12 cellular contexts compared by ENCODE assay signal in genomic region chr10:75611081-75611971, GRCh38.
DNase-seq lines count a peak whose midpoint lies in the region; ATAC-seq and TF ChIP-seq lines count a peak whose summit lies in the region.
"Had no signal": no experiment of that assay in that cellular context is flagged by ENCODE, and none has a peak within 500 bp of the region (broad histone marks: within the 10 kb centered on the region; RNA-seq: fewer than 3 reads in every experiment).

No MANE protein-coding gene starts in this region.

- H3K27me3 ChIP-seq in lower lobe of right lung (ENCODE audit: low read depth) (no peaks in the 10 kb centered on the region), A673 (replicated peaks; ENCODE audit: insufficient read depth, low read depth, low read length, poor library complexity) (peaks cover 39% of the 10 kb centered on the region)

- DNase-seq in NB4 (ENCODE audit: low read depth) (peak; percentile 72), lower lobe of right lung (no peak), A673 (ENCODE audit: low spot score) (no peak), islet precursor cell (no peak), cortex of kidney (lab: John Stamatoyannopoulos, UW) (no peak)
- no peak for DNase-seq in activated T-helper 1 cell treated with anti-CD3 and anti-CD28 coated beads, Interleukin-12 subunit alpha, Interleukin-12 subunit beta, Interleukin-2, Interleukin-4 antibody, amounts not matched to agents 30 ng/mL and 10 ng/mL and 1 ng/mL, durations not matched to agents 14 hours and 24 hours and 36 hours (ENCODE audit: low spot score)
- DNase-seq: activated effector memory CD4-positive, alpha-beta T cell treated with anti-CD3 and anti-CD28 coated beads, Interleukin-2, amount 50 U/mL, for 16 hours; Caco-2; NCI-H146 had no signal

- intact Hi-C loops in lower lobe of right lung (cut with DNase I): no loop called here
- intact Hi-C loops in A673 (cut with micrococcal nuclease; ENCODE audit: unreplicated experiment): no loop called here
- intact Hi-C loops in activated T-helper 1 cell treated with anti-CD3 and anti-CD28 coated beads, Interleukin-12 subunit alpha, Interleukin-12 subunit beta, Interleukin-2, Interleukin-4 antibody, amounts not matched to agents 30 ng/mL and 10 ng/mL and 1 ng/mL, durations not matched to agents 14 hours and 24 hours and 36 hours (cut with micrococcal nuclease): no loop called here

- no peaks in the 10 kb centered on the region for H3K36me3 Mint-ChIP-seq in activated T-helper 1 cell treated with anti-CD3 and anti-CD28 coated beads, Interleukin-12 subunit alpha, Interleukin-12 subunit beta, Interleukin-2, Interleukin-4 antibody, amounts not matched to agents 30 ng/mL and 10 ng/mL and 1 ng/mL, durations not matched to agents 14 hours and 24 hours and 36 hours (ENCODE audit: low read depth)

- CTCF ChIA-PET in A673 (lab: Charles Lee): no interaction called here

- no peaks in the 10 kb centered on the region for H3K4me1 Mint-ChIP-seq in activated T-helper 1 cell treated with anti-CD3 and anti-CD28 coated beads, Interleukin-12 subunit alpha, Interleukin-12 subunit beta, Interleukin-2, Interleukin-4 antibody, amounts not matched to agents 30 ng/mL and 10 ng/mL and 1 ng/mL, durations not matched to agents 14 hours and 24 hours and 36 hours (ENCODE audit: low read depth)

- no peaks in the 10 kb centered on the region for H3K9me3 Mint-ChIP-seq in activated T-helper 1 cell treated with anti-CD3 and anti-CD28 coated beads, Interleukin-12 subunit alpha, Interleukin-12 subunit beta, Interleukin-2, Interleukin-4 antibody, amounts not matched to agents 30 ng/mL and 10 ng/mL and 1 ng/mL, durations not matched to agents 14 hours and 24 hours and 36 hours

- no peaks in the 10 kb centered on the region for H3K9me3 ChIP-seq in lower lobe of right lung
- no peaks in the 10 kb centered on the region for H3K9me3 ChIP-seq in A673 (ENCODE audit: low read depth, low read length, poor library complexity, severe bottlenecking)
- H3K9me3 ChIP-seq: Caco-2 had no signal

- TF ChIP-seq CTCF in NB4 (IDR thresholded peaks at IDR 0.05; ENCODE audit: low read depth, low read length): no peak
- no peak for TF ChIP-seq CTCF in lower lobe of right lung (IDR thresholded peaks at IDR 0.05)
- no peak for TF ChIP-seq CTCF in A673 (conservative IDR thresholded peaks at IDR 0.05; ENCODE audit: low read depth, low read length)

- POLR2A ChIA-PET in A673 (lab: Charles Lee; ENCODE audit: low non-redundant PET): no interaction called here

- H3K36me3 ChIP-seq in lower lobe of right lung (no peaks in the 10 kb centered on the region), A673 (ENCODE audit: insufficient read depth, low read length, poor library complexity, severe bottlenecking) (no peaks in the 10 kb centered on the region)

- H3K27ac ChIP-seq in lower lobe of right lung (peak overlapping the region; percentile 44), A673 (ENCODE audit: low read depth, low read length, poor library complexity, severe bottlenecking) (no peak overlapping the region)

- peaks cover 6% of the 10 kb centered on the region for H3K27me3 Mint-ChIP-seq in activated T-helper 1 cell treated with anti-CD3 and anti-CD28 coated beads, Interleukin-12 subunit alpha, Interleukin-12 subunit beta, Interleukin-2, Interleukin-4 antibody, amounts not matched to agents 30 ng/mL and 10 ng/mL and 1 ng/mL, durations not matched to agents 14 hours and 24 hours and 36 hours (ENCODE audit: insufficient read depth)

- H3K4me3 Mint-ChIP-seq in activated T-helper 1 cell treated with anti-CD3 and anti-CD28 coated beads, Interleukin-12 subunit alpha, Interleukin-12 subunit beta, Interleukin-2, Interleukin-4 antibody, amounts not matched to agents 30 ng/mL and 10 ng/mL and 1 ng/mL, durations not matched to agents 14 hours and 24 hours and 36 hours: no peak overlapping the region

- H3K4me1 ChIP-seq in lower lobe of right lung (peaks cover 38% of the 10 kb centered on the region), A673 (ENCODE audit: insufficient read depth, low read length, poor library complexity, severe bottlenecking) (no peaks in the 10 kb centered on the region)

- no TSS peak for BruUV-seq in A673 (replicated peaks; lab: Mats Ljungman, UMichigan)

- no peak overlapping the region for H3K27ac Mint-ChIP-seq in activated T-helper 1 cell treated with anti-CD3 and anti-CD28 coated beads, Interleukin-12 subunit alpha, Interleukin-12 subunit beta, Interleukin-2, Interleukin-4 antibody, amounts not matched to agents 30 ng/mL and 10 ng/mL and 1 ng/mL, durations not matched to agents 14 hours and 24 hours and 36 hours

- TF ChIP-seq POLR2A in NB4 (IDR thresholded peaks at IDR 0.05; ENCODE audit: extremely low read depth, insufficient read length): no peak

- H3K4me3 ChIP-seq in NB4 (ENCODE audit: low read depth, low read length) (no peak overlapping the region), lower lobe of right lung (no peak overlapping the region), A673 (ENCODE audit: low read depth, low read length, poor library complexity, severe bottlenecking) (no peak overlapping the region)

- ATAC-seq in GM18508 (IDR thresholded peaks at IDR 0.05; ENCODE audit: insufficient read depth, unreplicated experiment): peak; percentile 37
- ATAC-seq in GM21825 (IDR thresholded peaks at IDR 0.05; ENCODE audit: unreplicated experiment): peak; percentile 41
- ATAC-seq in lower lobe of right lung: peak; percentile 27 to 45
- ATAC-seq: HCT116 had no signal
